In genomic region chr2:236103981-236104380, GRCh38 we compare ENCODE assay signal across 25 cellular contexts.
DNase-seq lines count a peak whose midpoint lies in the region; ATAC-seq, FAIRE-seq and TF ChIP-seq lines count a peak whose summit lies in the region.
"Had no signal": no experiment of that assay in that cellular context is flagged by ENCODE, and none has a peak within 500 bp of the region (broad histone marks: within the 10 kb centered on the region; RNA-seq: fewer than 3 reads in every experiment).

No MANE protein-coding gene starts in this region.

- H3K4me2 ChIP-seq in H1 (ENCODE audit: insufficient read depth in 1 of 2, low read depth in 2 of 2, low read length in 2 of 2) (no peak overlapping the region), HepG2 (ENCODE audit: low read depth, low read length) (no peak overlapping the region), neuronal stem cell (ENCODE audit: insufficient read depth, low read length, poor library complexity, severe bottlenecking) (no peak overlapping the region)
- H3K4me2 ChIP-seq: BLaER1 had no signal

- H3K36me3 ChIP-seq in H1 (ENCODE audit: control insufficient read depth in 2 of 4, insufficient read depth in 4 of 4, low read length in 3 of 4) (no peaks in the 10 kb centered on the region), HepG2 (replicated peaks in 1 of 2; ENCODE audit: control insufficient read depth in 1 of 2, insufficient read depth in 2 of 2, low read length in 2 of 2) (no peaks in the 10 kb centered on the region), neuronal stem cell (replicated peaks in 1 of 2; ENCODE audit: control insufficient read depth in 2 of 2, insufficient read depth in 2 of 2, low read length in 2 of 2) (no peaks in the 10 kb centered on the region), aorta (ENCODE audit: control insufficient read depth in 1 of 2, insufficient read depth in 2 of 2, low read length in 1 of 2) (no peaks in the 10 kb centered on the region)
- H3K36me3 ChIP-seq: BE2C had no signal

- no peaks in the 10 kb centered on the region for H3K4me1 Mint-ChIP-seq in activated T-helper 2 cell treated with anti-CD3 and anti-CD28 coated beads, Interferon-gamma antibody, Interleukin-2, Interleukin-4, amounts not matched to agents 10 μg/mL and 5 μg/mL and 100 μg/mL, durations not matched to agents 14 hours and 24 hours and 36 hours (ENCODE audit: low read depth)
- H3K4me1 Mint-ChIP-seq in CD14-positive monocyte: no peaks in the 10 kb centered on the region

- TF ChIP-seq CTCF in H1 (IDR thresholded peaks at IDR 0.05; ENCODE audit: control extremely low read depth in 1 of 3, insufficient read depth in 1 of 3, low read depth in 1 of 3, low read length in 3 of 3) (no peak), HepG2 (CRISPR knock-in tag; IDR thresholded peaks at IDR 0.05) (no peak), CD14-positive monocyte (IDR thresholded peaks at IDR 0.05) (no peak)

- intact Hi-C loops in HepG2 (cut with micrococcal nuclease; ENCODE audit: unreplicated experiment) (no loop called here), aorta (cut with DNase I) (no loop called here), CD14-positive monocyte (cut with micrococcal nuclease) (no loop called here)
- intact Hi-C loops in activated T-helper 2 cell treated with anti-CD3 and anti-CD28 coated beads, Interferon-gamma antibody, Interleukin-2, Interleukin-4, amounts not matched to agents 10 μg/mL and 5 μg/mL and 100 μg/mL, durations not matched to agents 14 hours and 24 hours and 36 hours (cut with micrococcal nuclease): no loop called here

- H4K8ac ChIP-seq in H1 (ENCODE audit: extremely low read depth, insufficient read depth, low read length): peak overlapping the region; percentile 57
- no peak overlapping the region for H4K8ac ChIP-seq in neuronal stem cell (ENCODE audit: low read depth, low read length)

- H3K27me3 Mint-ChIP-seq in activated T-helper 2 cell treated with anti-CD3 and anti-CD28 coated beads, Interferon-gamma antibody, Interleukin-2, Interleukin-4, amounts not matched to agents 10 μg/mL and 5 μg/mL and 100 μg/mL, durations not matched to agents 14 hours and 24 hours and 36 hours (ENCODE audit: low read depth): peaks cover 12% of the 10 kb centered on the region
- H3K27me3 Mint-ChIP-seq in CD14-positive monocyte (ENCODE audit: low read depth in 3 of 3): peaks cover 6 to 16% (median 11%) of the 10 kb centered on the region in 3 donors

- POLR2A ChIA-PET in H1 (lab: Charles Lee; ENCODE audit: partially characterized antibody): no interaction called here
- POLR2A ChIA-PET in HepG2 (lab: Yijun Ruan, JAX): no interaction called here

- H3K4me1 ChIP-seq in H1 (replicated peaks in 1 of 4; ENCODE audit: control insufficient read depth in 3 of 4, insufficient read depth in 4 of 4, low read length in 3 of 4): peaks cover 0 to 20% (median 11%) of the 10 kb centered on the region in 4 experiments; a peak in 6 of 7 replicates
- peaks cover 27% of the 10 kb centered on the region for H3K4me1 ChIP-seq in HepG2 (ENCODE audit: insufficient read depth, low read length)
- H3K4me1 ChIP-seq in neuronal stem cell (ENCODE audit: control insufficient read depth in 2 of 2, insufficient read depth in 1 of 2, low read depth in 1 of 2, low read length in 2 of 2): peaks cover 12 to 45% of the 10 kb centered on the region in 2 donors
- no peaks in the 10 kb centered on the region for H3K4me1 ChIP-seq in aorta (ENCODE audit: control insufficient read depth in 1 of 2, insufficient read depth in 2 of 2, low read length in 2 of 2)
- H3K4me1 ChIP-seq: BE2C, Caco-2 had no signal

- TF ChIP-seq EP300 in H1 (IDR thresholded peaks at IDR 0.05; ENCODE audit: borderline replicate concordance in 1 of 2, low read depth in 2 of 2, low read length in 2 of 2) (no peak), HepG2 (IDR thresholded peaks at IDR 0.05; ENCODE audit: low read depth in 2 of 2, low read length in 2 of 2) (no peak), HepG2 (CRISPR knock-in tag; IDR thresholded peaks at IDR 0.05; ENCODE audit: borderline replicate concordance) (no peak)

- H3K56ac ChIP-seq in H1 (replicated peaks; ENCODE audit: insufficient read length, low read depth, low read length): no peak overlapping the region

- no peaks in the 10 kb centered on the region for H3K79me1 ChIP-seq in H1 (ENCODE audit: low read depth, low read length)
- no peaks in the 10 kb centered on the region for H3K79me1 ChIP-seq in neuronal stem cell (ENCODE audit: low read depth, low read length)

- no peak overlapping the region for H2BK15ac ChIP-seq in H1 (ENCODE audit: low read length)
- no peak overlapping the region for H2BK15ac ChIP-seq in neuronal stem cell (ENCODE audit: low read length)

- no peak for DNase-seq in H1 (ENCODE audit: low read depth in 1 of 2, low spot score in 2 of 2)
- no peak for DNase-seq in HepG2 (ENCODE audit: low spot score)
- no peak for DNase-seq in neuronal stem cell (ENCODE audit: low spot score)
- peak; percentile 8 to 57 for DNase-seq in aorta
- no peak for DNase-seq in activated T-helper 2 cell treated with anti-CD3 and anti-CD28 coated beads, Interferon-gamma antibody, Interleukin-2, Interleukin-4, amounts not matched to agents 10 μg/mL and 5 μg/mL and 100 μg/mL, durations not matched to agents 14 hours and 24 hours and 36 hours (ENCODE audit: low spot score)
- no peak for DNase-seq in CD14-positive monocyte (ENCODE audit: low spot score)
- no peak for DNase-seq in cerebellar nuclear complex (lab: John Stamatoyannopoulos, UW)
- DNase-seq: 8988T; ACHN; BE2C; C1 segment of cervical spinal cord; Caco-2; Calu3; CD4-positive, alpha-beta T cell; CD8-positive, alpha-beta T cell; DMS79 treated with DMSO at 0.1 percent for 48 hours; GDM1 had no signal

- H3K4me3 ChIP-seq in H1 (ENCODE audit: extremely low read depth in 1 of 4, insufficient read depth in 2 of 4, low read depth in 3 of 4, low read length in 4 of 4) (no peak overlapping the region), HepG2 (replicated peaks in 1 of 3; ENCODE audit: insufficient read depth in 1 of 3, low read depth in 2 of 3, low read length in 3 of 3) (no peak overlapping the region), neuronal stem cell (ENCODE audit: low read length in 2 of 2) (no peak overlapping the region), aorta (ENCODE audit: low read length in 2 of 2) (no peak overlapping the region)
- H3K4me3 ChIP-seq: BLaER1, GM12878 had no signal

- H3K18ac ChIP-seq in H1 (ENCODE audit: extremely low read depth, low read length) (no peak overlapping the region; the same call in 1 of the 2 replicates), neuronal stem cell (ENCODE audit: low read length) (peak overlapping the region; percentile 31)

- no peak overlapping the region for H2BK20ac ChIP-seq in H1 (ENCODE audit: low read length)

- H2AFZ ChIP-seq in H1 (ENCODE audit: low read length): no peak overlapping the region
- H2AFZ ChIP-seq in HepG2 (ENCODE audit: low read length): no peak overlapping the region
- H2AFZ ChIP-seq in neuronal stem cell (ENCODE audit: low read length): no peak overlapping the region

- H3K14ac ChIP-seq in H1 (ENCODE audit: insufficient read length) (no peak overlapping the region), neuronal stem cell (ENCODE audit: low read length) (no peak overlapping the region)

- WGBS in H1 (ENCODE audit: extremely low coverage in 1 of 2, insufficient coverage in 1 of 2, insufficient read length in 1 of 2, insufficient replicate concordance in 2 of 2, low coverage in 1 of 2, low lambda C conversion rate in 2 of 2, missing lambda C conversion rate in 1 of 2), 2 experiments: 95% methylated on average over 9 of the region's 9 CpGs; no CpG with 5 or more reads in 1 of the 2 experiments
- WGBS in HepG2 (ENCODE audit: low lambda C conversion rate): 96% methylated on average over 8 of the region's 9 CpGs
- no CpG with 5 or more reads among the region's 9 CpGs for WGBS in neuronal stem cell (ENCODE audit: extremely low coverage in 2 of 2, insufficient read length in 2 of 2, insufficient replicate concordance in 1 of 2), 2 donors
- 94% methylated on average over 9 of the region's 9 CpGs for WGBS in aorta, 2 donors

- in situ Hi-C loops in HepG2 (cut with HindIII; ENCODE audit: extremely low pct_ligation_motif_present, low pct_unique_long_range_greater_than_20kb): no loop called here

- ATAC-seq in HepG2 (no peak), aorta (ENCODE audit: low FRiP score) (no peak), GM19035 (IDR thresholded peaks at IDR 0.05; ENCODE audit: unreplicated experiment) (no peak)
- ATAC-seq: CD8-positive, alpha-beta T cell; GM12878 had no signal

- H3K79me2 ChIP-seq in H1 (ENCODE audit: control insufficient read depth in 1 of 2, insufficient read depth in 2 of 2, low read length in 2 of 2) (no peaks in the 10 kb centered on the region), HepG2 (ENCODE audit: insufficient read depth, low read length) (no peaks in the 10 kb centered on the region)

- H4K20me1 ChIP-seq in H1 (replicated peaks in 1 of 2; ENCODE audit: control insufficient read depth in 1 of 2, insufficient read depth in 2 of 2, low read length in 2 of 2) (peaks cover 2 to 3% of the 10 kb centered on the region in 2 experiments), HepG2 (ENCODE audit: insufficient read depth, low read length) (peaks cover 23% of the 10 kb centered on the region)

- FAIRE-seq in H1 (lab: Jason Lieb, UNC) (no peak), HepG2 (lab: Jason Lieb, UNC) (no peak)
- FAIRE-seq: A204.1, D721Med, GM12878, GM12892, GM18507, GM19239 had no signal

- H2BK5ac ChIP-seq in H1 (ENCODE audit: low read depth, low read length) (no peak overlapping the region), neuronal stem cell (ENCODE audit: low read length) (no peak overlapping the region)

- H3K27me3 ChIP-seq in H1 (replicated peaks in 1 of 4; ENCODE audit: control insufficient read depth in 3 of 4, extremely low read depth in 1 of 4, insufficient read depth in 3 of 4, low read length in 3 of 4) (no peaks in the 10 kb centered on the region), HepG2 (ENCODE audit: control insufficient read depth in 1 of 2, insufficient read depth in 2 of 2, low read length in 2 of 2) (no peaks in the 10 kb centered on the region), neuronal stem cell (ENCODE audit: control insufficient read depth in 3 of 3, insufficient read depth in 3 of 3, low read depth in 1 of 3, low read length in 3 of 3) (no peaks in the 10 kb centered on the region), aorta (ENCODE audit: control insufficient read depth in 1 of 2, insufficient read depth in 2 of 2, low read length in 1 of 2) (no peaks in the 10 kb centered on the region)
- H3K27me3 ChIP-seq: BE2C, BLaER1 had no signal

- H3K27ac ChIP-seq in H1 (ENCODE audit: low read depth, low read length) (no peak overlapping the region), HepG2 (ENCODE audit: extremely low read length, insufficient read depth, low read length) (no peak overlapping the region), neuronal stem cell (replicated peaks; ENCODE audit: low read length) (no peak overlapping the region), aorta (ENCODE audit: low read depth in 1 of 2, low read length in 2 of 2) (no peak overlapping the region)
- H3K27ac ChIP-seq: BLaER1 had no signal

- H2BK12ac ChIP-seq in H1 (ENCODE audit: low read depth, low read length) (no peak overlapping the region), neuronal stem cell (ENCODE audit: low read length) (no peak overlapping the region)

- H3K27ac Mint-ChIP-seq in activated T-helper 2 cell treated with anti-CD3 and anti-CD28 coated beads, Interferon-gamma antibody, Interleukin-2, Interleukin-4, amounts not matched to agents 10 μg/mL and 5 μg/mL and 100 μg/mL, durations not matched to agents 14 hours and 24 hours and 36 hours: no peak overlapping the region
- no peak overlapping the region for H3K27ac Mint-ChIP-seq in CD14-positive monocyte
- H3K27ac Mint-ChIP-seq: CD4-positive, alpha-beta T cell had no signal

- no peak overlapping the region for H4K5ac ChIP-seq in H1 (ENCODE audit: insufficient read length, low read depth, low read length)

- TF ChIP-seq RAD21 in H1 (IDR thresholded peaks at IDR 0.05 in 1 of 2, conservative IDR thresholded peaks at IDR 0.05 in 1 of 2; ENCODE audit: low read depth in 2 of 2, low read length in 2 of 2) (no peak), HepG2 (CRISPR knock-in tag; IDR thresholded peaks at IDR 0.05) (no peak)

- H3K23ac ChIP-seq in H1 (ENCODE audit: insufficient read length) (no peak overlapping the region), neuronal stem cell (ENCODE audit: low read depth, low read length, poor library complexity) (peak overlapping the region; percentile 57)

- H4K91ac ChIP-seq in H1 (replicated peaks; ENCODE audit: insufficient read length, low read length) (no peak overlapping the region), neuronal stem cell (ENCODE audit: low read depth, low read length, poor library complexity) (no peak overlapping the region)

- no peak for TF ChIP-seq POLR2A in H1 (IDR thresholded peaks at IDR 0.05; ENCODE audit: control extremely low read depth in 1 of 2, low read depth in 2 of 2, low read length in 2 of 2)
- TF ChIP-seq POLR2A in HepG2 (IDR thresholded peaks at IDR 0.05; ENCODE audit: insufficient read depth in 1 of 2, low read depth in 2 of 2, low read length in 2 of 2): no peak

- no peaks in the 10 kb centered on the region for H3K23me2 ChIP-seq in H1 (ENCODE audit: low read depth, low read length)

- H3K9ac ChIP-seq in H1 (replicated peaks in 1 of 4; ENCODE audit: extremely low read depth in 1 of 4, low read depth in 3 of 4, low read length in 3 of 4): no peak overlapping the region
- H3K9ac ChIP-seq in HepG2 (ENCODE audit: insufficient read depth, low read depth, low read length): no peak overlapping the region
- H3K9ac ChIP-seq in neuronal stem cell (ENCODE audit: low read depth, low read length, poor library complexity): peak overlapping the region; percentile 79
- H3K9ac ChIP-seq: BLaER1 had no signal

- H2AK5ac ChIP-seq in H1 (ENCODE audit: low read depth, low read length) (0 out of 2 replicates have a peak overlapping the region, but pooled peaks have one; percentile 24), neuronal stem cell (ENCODE audit: low read depth, low read length) (no peak overlapping the region)

- H3K9me3 ChIP-seq in H1 (ENCODE audit: insufficient read depth in 2 of 2, low read depth in 1 of 2, low read length in 1 of 2) (no peaks in the 10 kb centered on the region), HepG2 (ENCODE audit: low read length) (no peaks in the 10 kb centered on the region), neuronal stem cell (replicated peaks in 1 of 2; ENCODE audit: control insufficient read depth in 2 of 2, insufficient read depth in 1 of 2, low read depth in 1 of 2, low read length in 2 of 2) (no peaks in the 10 kb centered on the region), aorta (ENCODE audit: control insufficient read depth, low read length) (no peaks in the 10 kb centered on the region)
- H3K9me3 ChIP-seq: BE2C, BLaER1, Caco-2 had no signal

- H3K9me3 Mint-ChIP-seq in activated T-helper 2 cell treated with anti-CD3 and anti-CD28 coated beads, Interferon-gamma antibody, Interleukin-2, Interleukin-4, amounts not matched to agents 10 μg/mL and 5 μg/mL and 100 μg/mL, durations not matched to agents 14 hours and 24 hours and 36 hours: no peaks in the 10 kb centered on the region
- peaks cover 0 to 4% (median 0%) of the 10 kb centered on the region in 7 donors for H3K9me3 Mint-ChIP-seq in CD14-positive monocyte
- H3K9me3 Mint-ChIP-seq: CD4-positive, alpha-beta T cell; CD8-positive, alpha-beta T cell had no signal

- no TSS peak for BruUV-seq in HepG2 (replicated peaks; lab: Mats Ljungman, UMichigan)

- no peaks in the 10 kb centered on the region for H3K36me3 Mint-ChIP-seq in activated T-helper 2 cell treated with anti-CD3 and anti-CD28 coated beads, Interferon-gamma antibody, Interleukin-2, Interleukin-4, amounts not matched to agents 10 μg/mL and 5 μg/mL and 100 μg/mL, durations not matched to agents 14 hours and 24 hours and 36 hours (ENCODE audit: low read depth)
- no peaks in the 10 kb centered on the region for H3K36me3 Mint-ChIP-seq in CD14-positive monocyte
- H3K36me3 Mint-ChIP-seq: CD8-positive, alpha-beta T cell had no signal

- no peak overlapping the region for H2BK120ac ChIP-seq in H1 (replicated peaks; ENCODE audit: low read depth, low read length)
- H2BK120ac ChIP-seq in neuronal stem cell (ENCODE audit: low read depth, low read length): no peak overlapping the region

- CTCF ChIA-PET in H1 (lab: Charles Lee; ENCODE audit: partially characterized antibody) (interaction anchor here (1.3 kb wide), 1 partner anchor 43 kb away, joined by 3 read pairs; no protein-coding TSS in a partner anchor), HepG2 (lab: Yijun Ruan, JAX; ENCODE audit: low intra/inter-chr PET ratio, low total read pairs) (no interaction called here)

- H3K4me3 Mint-ChIP-seq in activated T-helper 2 cell treated with anti-CD3 and anti-CD28 coated beads, Interferon-gamma antibody, Interleukin-2, Interleukin-4, amounts not matched to agents 10 μg/mL and 5 μg/mL and 100 μg/mL, durations not matched to agents 14 hours and 24 hours and 36 hours (ENCODE audit: low read depth): no peak overlapping the region
- no peak overlapping the region for H3K4me3 Mint-ChIP-seq in CD14-positive monocyte
- H3K4me3 Mint-ChIP-seq: CD4-positive, alpha-beta T cell; CD8-positive, alpha-beta T cell had no signal

- no peak overlapping the region for H3K4ac ChIP-seq in H1 (replicated peaks; ENCODE audit: insufficient read length, low read depth, low read length)
- no peak overlapping the region for H3K4ac ChIP-seq in neuronal stem cell (ENCODE audit: low read length)

Comparison
In these comparisons a context has a peak if more than half of its experiments do, and no peak if none do; other contexts are left out.
1. DNase-seq: peak in aorta (2 of 2); none in H1 (0 of 2), HepG2 (single experiment), neuronal stem cell (single experiment), activated T-helper 2 cell treated with anti-CD3 and anti-CD28 coated beads, Interferon-gamma antibody, Interleukin-2, Interleukin-4, amounts not matched to agents 10 μg/mL and 5 μg/mL and 100 μg/mL, durations not matched to agents 14 hours and 24 hours and 36 hours (single experiment), CD14-positive monocyte (single experiment) and cerebellar nuclear complex (0 of 2).